Comparison of ENCODE assay signal across 21 cellular contexts in the genomic region with DNA sequence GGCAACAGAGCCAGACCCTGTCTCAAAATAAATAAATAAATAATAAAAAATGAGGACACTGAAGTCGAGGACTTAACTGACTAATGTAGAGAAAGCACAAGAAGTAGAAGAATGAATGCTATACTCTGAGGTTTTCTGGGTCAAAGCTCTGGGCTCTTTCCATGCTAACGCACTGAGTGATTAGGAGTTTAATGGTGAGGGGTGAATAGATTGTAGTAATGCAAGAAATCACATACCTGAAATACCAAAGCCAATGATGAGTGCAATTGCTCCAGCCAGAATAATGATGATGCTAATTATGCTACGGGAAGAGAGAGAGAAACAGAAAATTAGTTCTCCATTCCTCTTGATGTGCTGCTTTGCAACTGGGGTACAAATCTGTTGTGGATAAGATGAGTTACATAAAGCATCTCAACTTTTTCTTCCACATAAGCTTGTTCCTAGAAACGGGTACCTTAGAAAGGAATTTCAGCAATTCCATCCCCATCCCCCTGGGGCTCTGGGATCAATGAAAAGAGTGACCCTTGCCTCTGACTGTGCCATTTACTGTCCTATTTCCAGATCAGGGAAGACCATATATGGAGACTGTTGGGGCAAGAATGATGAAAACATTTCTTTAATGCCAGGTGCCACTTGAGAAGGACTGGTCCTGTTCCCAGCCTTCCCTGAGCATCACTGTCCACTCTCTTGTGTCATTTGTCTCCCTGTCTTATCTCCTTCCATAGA. TPM values are rescaled to one million over a fixed set of nuclear protein-coding genes. Genes with fewer than 3 reads are reported as not detected.
A peak's percentile ranks its signal among the peaks of the same experiment; 100 is the strongest.
DNase-seq lines count a peak whose midpoint lies in the region; ATAC-seq, FAIRE-seq and TF ChIP-seq lines count a peak whose summit lies in the region.
"Had no signal": no experiment of that assay in that cellular context is flagged by ENCODE, and none has a peak within 500 bp of the region (broad histone marks: within the 10 kb centered on the region; RNA-seq: fewer than 3 reads in every experiment).

No MANE protein-coding gene starts in this region.

- intact Hi-C loops in IMR-90 (cut with micrococcal nuclease): no loop called here
- intact Hi-C loops in lower lobe of right lung (cut with DNase I): no loop called here

- no peak overlapping the region for H3K56ac ChIP-seq in IMR-90 (ENCODE audit: extremely low read depth, insufficient read depth, low read length)
- no peak overlapping the region for H3K56ac ChIP-seq in H1 (replicated peaks; ENCODE audit: insufficient read length, low read depth, low read length)
- no peak overlapping the region for H3K56ac ChIP-seq in mesendoderm (ENCODE audit: low read length)

- no peak for FAIRE-seq in H1 (lab: Jason Lieb, UNC)
- FAIRE-seq: D721Med, G401.6, GM18507, H54 had no signal

- no peak overlapping the region for H3K27ac ChIP-seq in IMR-90 (ENCODE audit: insufficient read depth, low read length)
- H3K27ac ChIP-seq in H1 (ENCODE audit: low read depth, low read length): no peak overlapping the region
- no peak overlapping the region for H3K27ac ChIP-seq in mesendoderm (ENCODE audit: low read depth, low read length)
- H3K27ac ChIP-seq in lower lobe of right lung: no peak overlapping the region
- H3K27ac ChIP-seq: 22Rv1, RWPE1 had no signal

- H2BK120ac ChIP-seq in IMR-90 (ENCODE audit: low read depth, low read length) (no peak overlapping the region), H1 (replicated peaks; ENCODE audit: low read depth, low read length) (peak overlapping the region; percentile 84), mesendoderm (ENCODE audit: low read depth, low read length) (no peak overlapping the region)

- H3K23me2 ChIP-seq in H1 (ENCODE audit: low read depth, low read length): no peaks in the 10 kb centered on the region

- H3K18ac ChIP-seq in IMR-90 (ENCODE audit: low read depth, low read length) (no peak overlapping the region), H1 (ENCODE audit: extremely low read depth, low read length) (0 out of 2 replicates have a peak overlapping the region, but pooled peaks have one; percentile 56), mesendoderm (ENCODE audit: low read length) (no peak overlapping the region)

- H3K9me3 ChIP-seq in IMR-90 (ENCODE audit: control insufficient read depth, insufficient read depth, low read length): peaks cover 2% of the 10 kb centered on the region; the same call in 1 of the 2 replicates
- no peaks in the 10 kb centered on the region; a peak in 1 of 4 replicates for H3K9me3 ChIP-seq in H1 (ENCODE audit: insufficient read depth in 2 of 2, low read depth in 1 of 2, low read length in 1 of 2)
- H3K9me3 ChIP-seq in lower lobe of right lung: no peaks in the 10 kb centered on the region
- H3K9me3 ChIP-seq: BE2C had no signal

- H4K5ac ChIP-seq in IMR-90 (ENCODE audit: low read depth, low read length): no peak overlapping the region
- no peak overlapping the region for H4K5ac ChIP-seq in H1 (ENCODE audit: insufficient read length, low read depth, low read length)
- no peak overlapping the region for H4K5ac ChIP-seq in mesendoderm (ENCODE audit: low read length)

- no peak overlapping the region for H2AFZ ChIP-seq in IMR-90 (replicated peaks; ENCODE audit: low read length, poor library complexity)
- H2AFZ ChIP-seq in H1 (ENCODE audit: low read length): no peak overlapping the region

- no peak for TF ChIP-seq EP300 in H1 (IDR thresholded peaks at IDR 0.05; ENCODE audit: borderline replicate concordance in 1 of 2, low read depth in 2 of 2, low read length in 2 of 2)

- BruUV-seq in IMR-90 (replicated peaks; lab: Mats Ljungman, UMichigan): no TSS peak

- in situ Hi-C loops in ACHN (cut with HindIII; ENCODE audit: low pct_ligation_motif_present, low pct_unique_long_range_greater_than_20kb, low sequenced_read_pairs) (no loop called here), IMR-90 (cut with MboI; ENCODE audit: low sequenced_read_pairs) (no loop called here), GM13977 (cut with MboI; ENCODE audit: low pct_unique_long_range_greater_than_20kb, low sequenced_read_pairs, unreplicated experiment) (no loop called here)

- H4K20me1 ChIP-seq in IMR-90 (ENCODE audit: insufficient read depth, low read length) (no peaks in the 10 kb centered on the region), H1 (replicated peaks in 1 of 2; ENCODE audit: control insufficient read depth in 1 of 2, insufficient read depth in 2 of 2, low read length in 2 of 2) (no peaks in the 10 kb centered on the region)

- H3K27me3 ChIP-seq in IMR-90 (ENCODE audit: control insufficient read depth, insufficient read depth, low read length): no peaks in the 10 kb centered on the region
- no peaks in the 10 kb centered on the region for H3K27me3 ChIP-seq in H1 (replicated peaks in 1 of 4; ENCODE audit: control insufficient read depth in 3 of 4, extremely low read depth in 1 of 4, insufficient read depth in 3 of 4, low read length in 3 of 4)
- H3K27me3 ChIP-seq in mesendoderm (ENCODE audit: insufficient read depth, low read length, poor library complexity): no peaks in the 10 kb centered on the region
- no peaks in the 10 kb centered on the region for H3K27me3 ChIP-seq in lower lobe of right lung (ENCODE audit: low read depth)
- H3K27me3 ChIP-seq: BE2C had no signal

- H3K36me3 ChIP-seq in IMR-90 (ENCODE audit: control insufficient read depth, insufficient read depth, low read length) (no peaks in the 10 kb centered on the region), H1 (ENCODE audit: control insufficient read depth in 2 of 4, insufficient read depth in 4 of 4, low read length in 3 of 4) (no peaks in the 10 kb centered on the region), mesendoderm (ENCODE audit: control insufficient read depth, insufficient read depth, low read length) (no peaks in the 10 kb centered on the region), lower lobe of right lung (no peaks in the 10 kb centered on the region)
- H3K36me3 ChIP-seq: BE2C had no signal

- no peak overlapping the region for H3K4me2 ChIP-seq in IMR-90 (ENCODE audit: low read depth, low read length)
- H3K4me2 ChIP-seq in H1 (ENCODE audit: insufficient read depth in 1 of 2, low read depth in 2 of 2, low read length in 2 of 2): 0 out of 4 replicates have a peak overlapping the region, but pooled peaks of 1 of the 2 experiments have one; percentile 41
- H3K4me2 ChIP-seq in mesendoderm (ENCODE audit: low read length): no peak overlapping the region

- TF ChIP-seq CTCF in IMR-90 (conservative IDR thresholded peaks at IDR 0.05; ENCODE audit: low read depth, low read length) (no peak), H1 (IDR thresholded peaks at IDR 0.05; ENCODE audit: control extremely low read depth in 1 of 3, insufficient read depth in 1 of 3, low read depth in 1 of 3, low read length in 3 of 3) (no peak), lower lobe of right lung (IDR thresholded peaks at IDR 0.05) (no peak), GM13977 (IDR thresholded peaks at IDR 0.05; ENCODE audit: extremely low read depth, insufficient read depth, missing control alignments) (no peak)

- TF ChIP-seq RAD21 in IMR-90 (IDR thresholded peaks at IDR 0.05; ENCODE audit: low read length) (no peak), H1 (IDR thresholded peaks at IDR 0.05 in 1 of 2, conservative IDR thresholded peaks at IDR 0.05 in 1 of 2; ENCODE audit: low read depth in 2 of 2, low read length in 2 of 2) (no peak)

- H3K79me1 ChIP-seq in IMR-90 (ENCODE audit: low read depth in 1 of 2, low read length in 2 of 2) (no peaks in the 10 kb centered on the region), H1 (ENCODE audit: low read depth, low read length) (no peaks in the 10 kb centered on the region), mesendoderm (ENCODE audit: low read length) (no peaks in the 10 kb centered on the region)

- dilution Hi-C loops in IMR-90 (cut with HindIII; ENCODE audit: low sequenced_read_pairs, unreplicated experiment): no loop called here

- H3K4me3 ChIP-seq in IMR-90 (ENCODE audit: insufficient read depth, low read depth, low read length) (no peak overlapping the region), H1 (ENCODE audit: extremely low read depth in 1 of 4, insufficient read depth in 2 of 4, low read depth in 3 of 4, low read length in 4 of 4) (no peak overlapping the region), mesendoderm (ENCODE audit: low read length) (no peak overlapping the region), lower lobe of right lung (no peak overlapping the region)

- POLR2A ChIA-PET in IMR-90 (lab: Charles Lee; ENCODE audit: unreplicated experiment) (no interaction called here), H1 (lab: Charles Lee; ENCODE audit: partially characterized antibody) (interaction anchor here (1.0 to 1.2 kb wide), 2 partner anchors 10 to 17 kb away, joined by 3 to 4 read pairs; no protein-coding TSS in a partner anchor)

- CTCF ChIA-PET in IMR-90 (lab: Yijun Ruan, JAX): no interaction called here
- CTCF ChIA-PET in H1 (lab: Charles Lee; ENCODE audit: partially characterized antibody): interaction anchor here (0.9 to 1.8 kb wide), 2 partner anchors 20 to 115 kb away, joined by 3 to 7 read pairs; no protein-coding TSS in a partner anchor

- H2AK9ac ChIP-seq in IMR-90 (replicated peaks; ENCODE audit: low read depth, low read length, poor library complexity): peak overlapping the region; percentile 51

- H3K4me1 ChIP-seq in IMR-90 (ENCODE audit: control insufficient read depth, insufficient read depth, low read length): no peaks in the 10 kb centered on the region
- H3K4me1 ChIP-seq in H1 (replicated peaks in 1 of 4; ENCODE audit: control insufficient read depth in 3 of 4, insufficient read depth in 4 of 4, low read length in 3 of 4): peaks cover 3 to 13% (median 8%) of the 10 kb centered on the region in 4 experiments; a peak in 5 of 7 replicates
- H3K4me1 ChIP-seq in mesendoderm (ENCODE audit: control insufficient read depth, low read depth, low read length): no peaks in the 10 kb centered on the region
- H3K4me1 ChIP-seq in lower lobe of right lung: no peaks in the 10 kb centered on the region
- H3K4me1 ChIP-seq: BE2C had no signal

- no CpG with 5 or more reads among the region's 4 CpGs for WGBS in IMR-90 (ENCODE audit: extremely low coverage in 2 of 2, insufficient read length in 1 of 2), 2 experiments
- WGBS in H1 (ENCODE audit: extremely low coverage in 1 of 2, insufficient coverage in 1 of 2, insufficient read length in 1 of 2, insufficient replicate concordance in 2 of 2, low coverage in 1 of 2, low lambda C conversion rate in 2 of 2, missing lambda C conversion rate in 1 of 2), 2 experiments: 64% methylated on average over 4 of the region's 4 CpGs; no CpG with 5 or more reads in 1 of the 2 experiments
- no CpG with 5 or more reads among the region's 4 CpGs for WGBS in mesendoderm (ENCODE audit: extremely low coverage, insufficient coverage, low lambda C conversion rate)

- H2BK15ac ChIP-seq in IMR-90 (ENCODE audit: low read depth, low read length): no peak overlapping the region
- 0 out of 2 replicates have a peak overlapping the region, but pooled peaks have one; percentile 40 for H2BK15ac ChIP-seq in H1 (ENCODE audit: low read length)
- no peak overlapping the region for H2BK15ac ChIP-seq in mesendoderm (replicated peaks; ENCODE audit: low read depth)

- H3K14ac ChIP-seq in IMR-90 (replicated peaks; ENCODE audit: low read depth, low read length): no peak overlapping the region
- no peak overlapping the region for H3K14ac ChIP-seq in H1 (ENCODE audit: insufficient read length)

- no peak overlapping the region for H2AK5ac ChIP-seq in IMR-90 (ENCODE audit: low read depth, low read length)
- peak overlapping the region; percentile 71 for H2AK5ac ChIP-seq in H1 (ENCODE audit: low read depth, low read length)
- H2AK5ac ChIP-seq in mesendoderm (ENCODE audit: low read length): no peak overlapping the region

- H3K79me2 ChIP-seq in H1 (ENCODE audit: control insufficient read depth in 1 of 2, insufficient read depth in 2 of 2, low read length in 2 of 2): no peaks in the 10 kb centered on the region
- H3K79me2 ChIP-seq in mesendoderm (ENCODE audit: control insufficient read depth, insufficient read depth, low read length): no peaks in the 10 kb centered on the region

- H3K9me1 ChIP-seq in IMR-90 (ENCODE audit: insufficient read depth, low read length): no peaks in the 10 kb centered on the region

- DNase-seq in ACHN (peak; percentile 55), IMR-90 (no peak), H1 (ENCODE audit: low read depth in 1 of 2, low spot score in 2 of 2) (no peak), mesendoderm (peak; percentile 44), lower lobe of right lung (no peak), GM13977 (ENCODE audit: low spot score) (no peak)
- no peak for DNase-seq in activated CD4-positive, CD25-positive, alpha-beta regulatory T cell treated with anti-CD3 and anti-CD28 coated beads, Interleukin-2, amount 50 U/mL, for 72 hours
- DNase-seq: BE2C; CD4-positive, alpha-beta T cell; DMS79; NCI-H1417; NCI-H187 treated with DMSO at 0.1 percent for 48 hours; NCI-H446; NCI-H69 had no signal

- H3K4ac ChIP-seq in IMR-90 (ENCODE audit: low read depth, low read length) (no peak overlapping the region), H1 (replicated peaks; ENCODE audit: insufficient read length, low read depth, low read length) (peak overlapping the region; percentile 92), mesendoderm (ENCODE audit: low read depth, low read length) (no peak overlapping the region)

- TF ChIP-seq POLR2A in IMR-90 (IDR thresholded peaks at IDR 0.05; ENCODE audit: low read depth, low read length): no peak
- no peak for TF ChIP-seq POLR2A in H1 (IDR thresholded peaks at IDR 0.05; ENCODE audit: control extremely low read depth in 1 of 2, low read depth in 2 of 2, low read length in 2 of 2)

- H2BK12ac ChIP-seq in H1 (ENCODE audit: low read depth, low read length): peak overlapping the region; percentile 94

- H3K23ac ChIP-seq in IMR-90 (ENCODE audit: low read depth, low read length) (no peak overlapping the region; the same call in 1 of the 2 replicates), H1 (ENCODE audit: insufficient read length) (no peak overlapping the region), mesendoderm (ENCODE audit: low read length) (no peak overlapping the region)

- H4K8ac ChIP-seq in IMR-90 (ENCODE audit: low read depth in 2 of 2, low read length in 2 of 2) (no peak overlapping the region), H1 (ENCODE audit: extremely low read depth, insufficient read depth, low read length) (no peak overlapping the region), mesendoderm (ENCODE audit: low read depth, low read length) (no peak overlapping the region)

- H3K9ac ChIP-seq in IMR-90 (ENCODE audit: low read depth, low read length) (no peak overlapping the region), H1 (replicated peaks in 1 of 4; ENCODE audit: extremely low read depth in 1 of 4, low read depth in 3 of 4, low read length in 3 of 4) (no peak overlapping the region), mesendoderm (ENCODE audit: low read length) (no peak overlapping the region)

- ATAC-seq in IMR-90 (ENCODE audit: low read depth): no peak
- no peak for ATAC-seq in lower lobe of right lung
- ATAC-seq in HG03442 (IDR thresholded peaks at IDR 0.05; ENCODE audit: unreplicated experiment): no peak

- H2BK20ac ChIP-seq in IMR-90 (ENCODE audit: low read depth, low read length) (no peak overlapping the region), H1 (ENCODE audit: low read length) (peak overlapping the region; percentile 94; the same call in 1 of the 2 replicates)

- no peak overlapping the region for H4K91ac ChIP-seq in IMR-90 (ENCODE audit: insufficient read depth, low read depth, low read length)
- no peak overlapping the region for H4K91ac ChIP-seq in H1 (replicated peaks; ENCODE audit: insufficient read length, low read length)

- H2BK5ac ChIP-seq in IMR-90 (ENCODE audit: low read depth, low read length, poor library complexity, severe bottlenecking) (no peak overlapping the region), H1 (ENCODE audit: low read depth, low read length) (peak overlapping the region; percentile 87; the same call in 1 of the 2 replicates), mesendoderm (ENCODE audit: low read length) (no peak overlapping the region)

RNA-seq across cellular contexts. Expression of a gene that starts 40.7 kb away (rescaled TPM):
- total RNA-seq in IMR-90 (2012; rRNA removed): not detected in 2 replicates
- polyA plus RNA-seq in IMR-90 (2012; rRNA removed): not detected in 2 replicates
- not detected in 2 replicates for polyA plus RNA-seq in IMR-90 (2012; cell fraction: cytosol; rRNA removed)
- polyA plus RNA-seq in IMR-90 (2012; cell fraction: nucleus; rRNA removed; ENCODE audit: low replicate concordance): 0.03 TPM in 1 of 2 replicates, not detected in the other
- total RNA-seq in H1 (2021; fragmentation: NEBNext Ultra II Directional; extraction: Animal tissue kit (Norgen Biotek cat#: 25700)): 0.27 TPM in 1 of 2 replicates, not detected in the other
- polyA plus RNA-seq in H1 (2011; rRNA removed): 0.08 and 0.32 TPM in 2 replicates
- 0.23 TPM for polyA plus RNA-seq in H1 (2011; cell fraction: cytosol; rRNA removed)
- 0.13 TPM for polyA plus RNA-seq in H1 (2011; cell fraction: nucleus; rRNA removed)
- 0.25 to 0.53 TPM (median 0.42 TPM) in 4 replicates for polyA plus RNA-seq in H1 (2012, experiment 1 of 2)
- polyA plus RNA-seq in H1 (2012, experiment 2 of 2): 0.07 TPM
- polyA plus RNA-seq in H1 (2013, experiment 1 of 2): 0.04 TPM
- polyA plus RNA-seq in H1 (2013, experiment 2 of 2): 0.04 TPM
- 0.13 and 0.41 TPM in 2 replicates for polyA minus RNA-seq in H1 (2011; rRNA and poly(A)+ RNA removed)
- polyA minus RNA-seq in H1 (2011; cell fraction: cytosol; rRNA and poly(A)+ RNA removed): not detected
- 0.30 TPM for polyA minus RNA-seq in H1 (2011; cell fraction: nucleus; rRNA and poly(A)+ RNA removed)
- 0.07 TPM for polyA plus RNA-seq in mesendoderm (2013, experiment 1 of 2)
- polyA plus RNA-seq in mesendoderm (2013, experiment 2 of 2): 0.03 TPM
- total RNA-seq in lower lobe of right lung: 0.77 TPM
- total RNA-seq: CD4-positive, alpha-beta T cell had no signal

RNA-seq across cellular contexts. Expression of a gene that starts 48.5 kb away (rescaled TPM):
- total RNA-seq in IMR-90 (2012; rRNA removed) (1.7 and 2.0 TPM in 2 replicates), lower lobe of right lung (2.1 TPM)
- polyA plus RNA-seq in IMR-90 (2012; rRNA removed) (4.1 and 5.1 TPM in 2 replicates), H1 (2011; rRNA removed) (13.7 and 15.0 TPM in 2 replicates)
- 2.1 and 2.9 TPM in 2 replicates for polyA plus RNA-seq in IMR-90 (2012; cell fraction: cytosol; rRNA removed)
- 19.8 and 36.5 TPM in 2 replicates for polyA plus RNA-seq in IMR-90 (2012; cell fraction: nucleus; rRNA removed; ENCODE audit: low replicate concordance)
- 15.6 and 16.7 TPM in 2 replicates for total RNA-seq in H1 (2021; fragmentation: NEBNext Ultra II Directional; extraction: Animal tissue kit (Norgen Biotek cat#: 25700))
- 22.2 TPM for polyA plus RNA-seq in H1 (2011; cell fraction: cytosol; rRNA removed)
- polyA plus RNA-seq in H1 (2011; cell fraction: nucleus; rRNA removed): 25.4 TPM
- 17.4 to 23.5 TPM (median 19.7 TPM) in 4 replicates for polyA plus RNA-seq in H1 (2012, experiment 1 of 2)
- 5.0 TPM for polyA plus RNA-seq in H1 (2012, experiment 2 of 2)
- 9.2 TPM for polyA plus RNA-seq in H1 (2013, experiment 1 of 2)
- 7.9 TPM for polyA plus RNA-seq in H1 (2013, experiment 2 of 2)
- 12.7 and 13.1 TPM in 2 replicates for polyA minus RNA-seq in H1 (2011; rRNA and poly(A)+ RNA removed)
- 7.6 TPM for polyA minus RNA-seq in H1 (2011; cell fraction: cytosol; rRNA and poly(A)+ RNA removed)
- 10.7 TPM for polyA minus RNA-seq in H1 (2011; cell fraction: nucleus; rRNA and poly(A)+ RNA removed)
- polyA plus RNA-seq in mesendoderm (2013, experiment 1 of 2): 4.5 TPM
- polyA plus RNA-seq in mesendoderm (2013, experiment 2 of 2): 4.5 TPM

Comparison
In these comparisons a context has a peak if more than half of its experiments do, and no peak if none do; other contexts are left out.
1. DNase-seq: peak in ACHN (single experiment) and mesendoderm (single experiment); none in IMR-90 (single experiment), H1 (0 of 2), lower lobe of right lung (single experiment), GM13977 (single experiment) and activated CD4-positive, CD25-positive, alpha-beta regulatory T cell treated with anti-CD3 and anti-CD28 coated beads, Interleukin-2, amount 50 U/mL, for 72 hours (single experiment).